Comparison of ENCODE assay signal across 1 cellular context in genomic region chr7:100818366-100818765, GRCh38.
A peak's percentile ranks its signal among the peaks of the same experiment; 100 is the strongest.
TF ChIP-seq lines count a peak whose summit lies in the region.

No MANE protein-coding gene starts in this region.

TF ChIP-seq in HepG2, 621 proteins besides CTCF, POLR2A, EP300 and RAD21:
- TF ChIP-seq RBFOX2 (IDR thresholded peaks at IDR 0.05; ENCODE audit: low read depth, low read length) (0 out of 2 replicates have a peak, but pooled peaks have one; percentile 44), TSC22D2 (CRISPR knock-in tag; IDR thresholded peaks at IDR 0.05; ENCODE audit: borderline replicate concordance) (no peak)
